8 cellular contexts compared by ENCODE assay signal in the genomic region with DNA sequence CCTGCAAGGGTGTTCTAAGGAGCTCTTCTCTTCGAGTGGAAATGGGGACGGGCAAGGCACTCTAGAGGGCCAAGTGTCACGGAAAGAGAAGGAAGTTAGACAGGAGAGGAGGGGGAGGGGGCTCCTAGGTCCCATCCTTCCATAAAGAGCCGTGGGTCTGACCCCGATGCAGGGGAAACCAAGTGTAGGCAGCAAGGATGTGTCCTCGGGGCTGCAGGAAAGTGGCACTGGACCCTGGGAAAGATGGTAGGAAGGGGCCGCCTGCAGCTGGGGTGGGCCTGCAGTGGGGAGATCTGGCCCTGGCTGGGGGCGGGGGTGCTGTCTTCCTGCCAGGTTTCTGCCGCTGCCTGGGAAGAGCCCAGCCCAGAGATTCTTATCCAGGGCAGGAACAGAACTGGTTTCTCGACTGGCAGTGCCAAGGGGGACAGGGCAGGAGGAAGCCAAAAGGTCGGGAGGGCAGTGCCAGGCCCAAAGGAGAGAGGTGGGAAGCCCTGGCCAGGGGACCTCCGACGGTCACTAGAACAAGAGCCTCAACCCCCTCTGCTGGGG. TPM values are rescaled to one million over a fixed set of nuclear protein-coding genes. Genes with fewer than 3 reads are reported as not detected.
DNase-seq lines count a peak whose midpoint lies in the region; TF ChIP-seq lines count a peak whose summit lies in the region.
"Had no signal": no experiment of that assay in that cellular context is flagged by ENCODE, and none has a peak within 500 bp of the region (broad histone marks: within the 10 kb centered on the region; RNA-seq: fewer than 3 reads in every experiment).

No MANE protein-coding gene starts in this region.

- H3K4me3 ChIP-seq in esophagus squamous epithelium = peak overlapping the region in 1 of 4 donors; percentile 10
- H3K4me3 ChIP-seq in stomach = no peak overlapping the region

- 11% methylated on average over 7 to 8 of the region's 13 CpGs for WGBS in esophagus squamous epithelium, 2 donors
- 6 to 9% (median 7%) methylated on average over 13 of the region's 13 CpGs for WGBS in stomach, 5 donors

- no peak for TF ChIP-seq POLR2A in esophagus squamous epithelium (IDR thresholded peaks at IDR 0.05)
- no peak for TF ChIP-seq POLR2A in stomach (IDR thresholded peaks at IDR 0.05)

- H3K36me3 ChIP-seq in esophagus squamous epithelium (no peaks in the 10 kb centered on the region), stomach (no peaks in the 10 kb centered on the region)

- no peak for TF ChIP-seq EP300 in stomach (IDR thresholded peaks at IDR 0.05)

- no peaks in the 10 kb centered on the region for H3K9me3 ChIP-seq in esophagus squamous epithelium
- H3K9me3 ChIP-seq in stomach = no peaks in the 10 kb centered on the region

- TF ChIP-seq CTCF in esophagus squamous epithelium (IDR thresholded peaks at IDR 0.05) = no peak
- no peak for TF ChIP-seq CTCF in stomach (IDR thresholded peaks at IDR 0.05)

- DNase-seq in OCI-M1 (lab: John Stamatoyannopoulos, UW) = peak; percentile 24
- DNase-seq in esophagus squamous epithelium (lab: John Stamatoyannopoulos, UW) = no peak
- peak; percentile 61 for DNase-seq in stomach
- DNase-seq in globus pallidus (ENCODE audit: low spot score) = no peak
- DNase-seq in activated naive CD4-positive, alpha-beta T cell treated with Interleukin-2 at 50 U/mL for 16 hours = no peak
- DNase-seq: amniotic stem cell, KG1 had no signal

- peaks cover 34 to 71% (median 55%) of the 10 kb centered on the region in 3 donors for H3K4me1 ChIP-seq in esophagus squamous epithelium
- peaks cover 7 to 45% (median 38%) of the 10 kb centered on the region in 4 donors for H3K4me1 ChIP-seq in stomach

- H3K27me3 ChIP-seq in esophagus squamous epithelium (peaks cover 0 to 65% (median 0%) of the 10 kb centered on the region in 4 donors), stomach (peaks cover 0 to 74% (median 39%) of the 10 kb centered on the region in 3 donors)

- intact Hi-C loops in esophagus squamous epithelium (cut with DNase I) (loop anchor here (5.0 kb wide), 1 partner anchor 35 kb away; a partner anchor contains a TSS), stomach (cut with DNase I; ENCODE audit: low total_unique reads) (loop anchor here (5.0 kb wide), 1 partner anchor 35 kb away; a partner anchor contains a TSS)

- peak overlapping the region; percentile 68 to 89 (median 84) for H3K27ac ChIP-seq in esophagus squamous epithelium
- H3K27ac ChIP-seq in stomach = peak overlapping the region in 3 of 5 donors; percentile 6 to 42 (median 14)

RNA-seq across cellular contexts. Expression of a gene that starts 12.9 kb away (rescaled TPM):
- total RNA-seq in esophagus squamous epithelium = 100 to 1,000 TPM; 149 to 916 (median 441) TPM
- 1 to 10 TPM in 1 of 5 donors, under 1 TPM in 1, not detected in 3; 0.72 to 2.0 TPM for total RNA-seq in stomach
- 100 to 1,000 TPM in 1 of 3 donors, 1 to 10 TPM in 2; 6.9 to 207 (median 7.5) TPM for polyA plus RNA-seq in stomach

RNA-seq across cellular contexts. Expression of a gene that starts 15.3 kb away (rescaled TPM):
- 1 to 10 TPM; 3.5 to 8.0 (median 5.4) TPM for total RNA-seq in esophagus squamous epithelium
- 10 to 100 TPM in 2 of 5 donors, 1 to 10 TPM in 3; 3.2 to 22.3 (median 8.9) TPM for total RNA-seq in stomach
- polyA plus RNA-seq in stomach = 1 to 10 TPM; 1.7 to 9.0 (median 3.2) TPM
- total RNA-seq: activated CD8-positive, alpha-beta T cell treated with anti-CD3 and anti-CD28 coated beads, Interleukin-2, amount 10 ng/mL, durations not matched to agents 7 days and 5 days had no signal

RNA-seq across cellular contexts. Expression of a gene that starts 35.8 kb away (rescaled TPM):
- 10 to 100 TPM in 3 of 4 donors, 1 to 10 TPM in 1; 9.7 to 44.9 (median 17.6) TPM for total RNA-seq in esophagus squamous epithelium
- 10 to 100 TPM; 15.2 to 90.2 (median 72.4) TPM for total RNA-seq in stomach
- polyA plus RNA-seq in stomach = 10 to 100 TPM; 31.0 to 50.2 (median 43.5) TPM

RNA-seq across cellular contexts. Expression of a gene that starts 36.1 kb away (rescaled TPM):
- total RNA-seq in esophagus squamous epithelium = 10 to 100 TPM; 22.3 to 32.8 (median 28.4) TPM
- 10 to 100 TPM in 3 of 5 donors, 1 to 10 TPM in 2; 4.5 to 65.5 (median 24.3) TPM for total RNA-seq in stomach
- 10 to 100 TPM in 2 of 3 donors, 1 to 10 TPM in 1; 7.5 to 12.3 (median 11.0) TPM for polyA plus RNA-seq in stomach

RNA-seq across cellular contexts. Expression of a gene that starts 48.4 kb away (rescaled TPM):
- total RNA-seq in esophagus squamous epithelium = 10 to 100 TPM; 39.5 to 45.8 (median 42.3) TPM
- 10 to 100 TPM; 15.6 to 56.8 (median 33.3) TPM for total RNA-seq in stomach
- 100 to 1,000 TPM in 2 of 3 donors, 10 to 100 TPM in 1; 91.6 to 113 (median 111) TPM for polyA plus RNA-seq in stomach

Comparison
In these comparisons a context has a peak if more than half of its experiments do, and no peak if none do; other contexts are left out.
1. DNase-seq: peak in OCI-M1 (single experiment) and stomach (single experiment); none in esophagus squamous epithelium (single experiment), globus pallidus (single experiment) and activated naive CD4-positive, alpha-beta T cell treated with Interleukin-2 at 50 U/mL for 16 hours (single experiment).
2. RNA of a gene that starts 12.9 kb away (total RNA-seq): 149 to 916 TPM in esophagus squamous epithelium; 0.72 to 2.0 TPM in stomach; every median in the first group is over 10 times any median in the second.